Comparison of ENCODE assay signal across 2 cellular contexts in the genomic region with DNA sequence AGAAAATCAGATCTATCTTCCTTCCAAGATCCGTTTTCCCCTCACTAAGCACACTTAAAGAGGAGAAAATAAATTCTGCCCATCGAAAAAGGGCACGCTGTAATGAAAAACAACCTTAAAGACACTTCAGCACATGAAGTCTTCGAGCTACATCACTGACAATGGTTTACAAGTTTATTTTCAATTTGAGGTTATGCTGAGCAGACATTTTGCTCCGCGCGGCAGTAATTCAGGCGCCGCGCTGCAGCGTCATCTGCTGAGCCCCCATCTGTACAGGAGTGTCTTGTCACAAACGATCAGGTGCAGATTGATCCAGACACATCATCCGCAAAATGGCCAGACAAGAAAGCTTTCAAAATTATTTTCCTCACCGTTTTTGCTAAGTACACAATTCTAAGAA.
A peak's percentile ranks its signal among the peaks of the same experiment; 100 is the strongest.
TF ChIP-seq lines count a peak whose summit lies in the region.

No MANE protein-coding gene starts in this region.

TF ChIP-seq in HepG2, 621 proteins besides CTCF, POLR2A, EP300 and RAD21 (continued from another document):
- TF ChIP-seq ZBTB21 (CRISPR knock-in tag; IDR thresholded peaks at IDR 0.05) (no peak), MAFF (IDR thresholded peaks at IDR 0.05; ENCODE audit: low read depth, low read length) (peak; percentile 53), ZNF784 (CRISPR knock-in tag; IDR thresholded peaks at IDR 0.05; ENCODE audit: borderline replicate concordance) (no peak)

TF ChIP-seq in GM23338, 12 proteins besides CTCF, POLR2A, EP300 and RAD21:
- no peak for TF ChIP-seq ZNF462 (CRISPR knock-in tag; IDR thresholded peaks at IDR 0.05)
- no peak for TF ChIP-seq ZNF331 (CRISPR knock-in tag; IDR thresholded peaks at IDR 0.05; ENCODE audit: low read depth)
- no peak for TF ChIP-seq STAT1 (IDR thresholded peaks at IDR 0.05; ENCODE audit: unreplicated experiment)
- TF ChIP-seq REST (IDR thresholded peaks at IDR 0.05; ENCODE audit: unreplicated experiment): no peak
- TF ChIP-seq ETS1 (IDR thresholded peaks at IDR 0.05): no peak
- TF ChIP-seq EZH2 (IDR thresholded peaks at IDR 0.05; ENCODE audit: low read depth, unreplicated experiment): no peak
- TF ChIP-seq EZH2phosphoT487 (IDR thresholded peaks at IDR 0.05; ENCODE audit: unreplicated experiment): no peak
- no peak for TF ChIP-seq NANOG (IDR thresholded peaks at IDR 0.05; ENCODE audit: borderline replicate concordance)
